In the genomic region with DNA sequence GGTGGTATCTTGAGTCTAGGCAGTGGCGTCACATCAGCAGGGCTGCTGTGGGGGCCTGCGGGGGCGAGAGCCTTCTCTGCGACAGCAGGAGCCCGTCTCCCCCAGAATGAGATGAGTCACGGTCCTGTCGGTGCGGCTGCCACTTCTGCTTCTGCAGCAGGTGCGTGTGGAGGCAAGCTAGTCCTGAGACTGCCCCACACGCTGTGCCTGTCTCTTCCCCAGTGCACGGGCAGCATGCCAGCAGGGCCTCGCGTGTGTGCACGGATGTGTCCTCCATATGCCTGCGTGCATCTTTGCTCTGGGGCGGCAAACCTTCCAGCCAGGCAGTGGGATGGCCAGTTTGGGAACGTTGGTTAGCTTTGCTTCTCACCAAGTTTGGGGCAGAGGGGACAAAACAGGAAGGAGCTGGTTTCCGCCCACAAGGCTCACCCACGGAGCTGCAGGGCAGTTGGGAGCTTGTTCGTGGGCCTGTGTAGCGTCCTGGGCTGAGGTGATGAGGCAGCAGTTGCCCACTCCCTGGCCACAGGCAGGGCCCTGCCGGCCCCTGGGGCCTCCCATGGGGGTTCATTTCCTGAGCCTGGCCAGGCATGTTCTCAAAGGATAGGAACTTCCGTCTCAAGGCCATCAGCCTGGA, we compare ENCODE assay signal across 8 cellular contexts.
DNase-seq lines count a peak whose midpoint lies in the region; ATAC-seq, FAIRE-seq and TF ChIP-seq lines count a peak whose summit lies in the region.

No MANE protein-coding gene starts in this region.

- CTCF ChIA-PET in CD4-positive, alpha-beta T cell (lab: Charles Lee): interaction anchor here (0.6 kb wide), 1 partner anchor 181 kb away, joined by 5 read pairs; no protein-coding TSS in a partner anchor

- H3K9me3 ChIP-seq in CD4-positive, alpha-beta T cell (ENCODE audit: control insufficient read depth, low read length): no peaks in the 10 kb centered on the region

- H3K4me3 ChIP-seq in HL-60 (replicated peaks; ENCODE audit: insufficient read depth, low read length) (no peak overlapping the region), bronchial epithelial cell (ENCODE audit: low read depth, low read length) (no peak overlapping the region)

- TF ChIP-seq CTCF in CD4-positive, alpha-beta T cell (IDR thresholded peaks at IDR 0.05): no peak
- no peak for TF ChIP-seq CTCF in HL-60 (IDR thresholded peaks at IDR 0.05; ENCODE audit: insufficient read depth, low read length)
- no peak for TF ChIP-seq CTCF in bronchial epithelial cell (IDR thresholded peaks at IDR 0.05; ENCODE audit: insufficient read depth, low read length, severe bottlenecking)

- H3K36me3 ChIP-seq in bronchial epithelial cell (ENCODE audit: control insufficient read depth, insufficient read depth, low read length): peaks cover 24% of the 10 kb centered on the region

- no peaks in the 10 kb centered on the region for H3K27me3 Mint-ChIP-seq in CD4-positive, alpha-beta T cell

- DNase-seq in CD4-positive, alpha-beta T cell: peak; percentile 32 to 87 (median 78)
- peak; percentile 98 to 100 for DNase-seq in HL-60 (ENCODE audit: low read depth in 1 of 2, low spot score in 1 of 2)
- DNase-seq in activated CD4-positive, CD25-positive, alpha-beta regulatory T cell (lab: John Stamatoyannopoulos, UW): peak; percentile 53 to 76 (median 70)
- peak; percentile 62 for DNase-seq in bronchial epithelial cell (ENCODE audit: low read depth)
- peak; percentile 79 for DNase-seq in mucosa of gallbladder (ENCODE audit: low spot score)
- DNase-seq in stimulated activated effector memory CD8-positive, alpha-beta T cell treated with anti-CD3 and anti-CD28 coated beads, Interleukin-12 subunit alpha, Interleukin-12 subunit beta, amount 100 ng/mL, for 72 hours (ENCODE audit: low spot score in 2 of 2): peak; percentile 65 to 90
- no peak for DNase-seq in NCI-H1048 (lab: John Stamatoyannopoulos, UW)

- intact Hi-C loops in CD4-positive, alpha-beta T cell (cut with DNase I, micrococcal nuclease): no loop called here

- peak; percentile 96 for ATAC-seq in CD4-positive, alpha-beta T cell (ENCODE audit: poor library complexity)
- ATAC-seq in GM19455 (IDR thresholded peaks at IDR 0.05; ENCODE audit: unreplicated experiment): peak; percentile 83
- ATAC-seq in stimulated activated effector memory CD8-positive, alpha-beta T cell treated with anti-CD3 and anti-CD28 coated beads, Interleukin-12 subunit alpha, Interleukin-12 subunit beta, amount 100 ng/mL, for 72 hours: peak; percentile 89

- H3K36me3 Mint-ChIP-seq in CD4-positive, alpha-beta T cell (ENCODE audit: low read depth): peaks cover 11% of the 10 kb centered on the region
- H3K36me3 Mint-ChIP-seq in stimulated activated effector memory CD8-positive, alpha-beta T cell treated with anti-CD3 and anti-CD28 coated beads, Interleukin-12 subunit alpha, Interleukin-12 subunit beta, amount 100 ng/mL, for 72 hours: peaks cover 85% of the 10 kb centered on the region

- no peaks in the 10 kb centered on the region for H3K27me3 ChIP-seq in CD4-positive, alpha-beta T cell (ENCODE audit: control insufficient read depth, insufficient read depth, low read length)
- no peaks in the 10 kb centered on the region for H3K27me3 ChIP-seq in HL-60 (ENCODE audit: insufficient read depth, poor library complexity, severe bottlenecking)
- H3K27me3 ChIP-seq in bronchial epithelial cell (ENCODE audit: control insufficient read depth, insufficient read depth, low read length): no peaks in the 10 kb centered on the region

- H3K4me1 Mint-ChIP-seq in CD4-positive, alpha-beta T cell (ENCODE audit: low read depth): peaks cover 47% of the 10 kb centered on the region
- peaks cover 89% of the 10 kb centered on the region for H3K4me1 Mint-ChIP-seq in stimulated activated effector memory CD8-positive, alpha-beta T cell treated with anti-CD3 and anti-CD28 coated beads, Interleukin-12 subunit alpha, Interleukin-12 subunit beta, amount 100 ng/mL, for 72 hours

- POLR2A ChIA-PET in CD4-positive, alpha-beta T cell (lab: Charles Lee): interaction anchor here (0.6 to 2.1 kb wide), 7 partner anchors 31 to 189 kb away, joined by 3 to 13 read pairs (median 4); no protein-coding TSS in a partner anchor

- no peak for FAIRE-seq in bronchial epithelial cell (lab: Jason Lieb, UNC)

- H3K4me3 Mint-ChIP-seq in CD4-positive, alpha-beta T cell: peak overlapping the region; percentile 54
- peak overlapping the region; percentile 77 for H3K4me3 Mint-ChIP-seq in stimulated activated effector memory CD8-positive, alpha-beta T cell treated with anti-CD3 and anti-CD28 coated beads, Interleukin-12 subunit alpha, Interleukin-12 subunit beta, amount 100 ng/mL, for 72 hours

- peak overlapping the region; percentile 26 for H3K27ac ChIP-seq in CD4-positive, alpha-beta T cell (ENCODE audit: low read depth, low read length)
- peak overlapping the region; percentile 95 for H3K27ac ChIP-seq in HL-60 (replicated peaks)

- H3K27ac Mint-ChIP-seq in CD4-positive, alpha-beta T cell: peak overlapping the region; percentile 71
- peak overlapping the region; percentile 94 for H3K27ac Mint-ChIP-seq in stimulated activated effector memory CD8-positive, alpha-beta T cell treated with anti-CD3 and anti-CD28 coated beads, Interleukin-12 subunit alpha, Interleukin-12 subunit beta, amount 100 ng/mL, for 72 hours

- no peaks in the 10 kb centered on the region for H3K9me3 Mint-ChIP-seq in CD4-positive, alpha-beta T cell
- no peaks in the 10 kb centered on the region for H3K9me3 Mint-ChIP-seq in stimulated activated effector memory CD8-positive, alpha-beta T cell treated with anti-CD3 and anti-CD28 coated beads, Interleukin-12 subunit alpha, Interleukin-12 subunit beta, amount 100 ng/mL, for 72 hours
